In genomic region chr3:2735392-2735894, GRCh38 we compare ENCODE assay signal across 25 cellular contexts.
DNase-seq lines count a peak whose midpoint lies in the region; ATAC-seq, FAIRE-seq and TF ChIP-seq lines count a peak whose summit lies in the region.
"Had no signal": no experiment of that assay in that cellular context is flagged by ENCODE, and none has a peak within 500 bp of the region (broad histone marks: within the 10 kb centered on the region; RNA-seq: fewer than 3 reads in every experiment).

No MANE protein-coding gene starts in this region.

- H3K36me3 ChIP-seq in GM06990 (ENCODE audit: control insufficient read depth, insufficient read depth, low read length), result no peaks in the 10 kb centered on the region
- H3K36me3 ChIP-seq in kidney (ENCODE audit: control insufficient read depth in 1 of 2, insufficient read depth in 2 of 2, low read length in 2 of 2), result no peaks in the 10 kb centered on the region
- H3K36me3 ChIP-seq: BLaER1 treated with 17β-estradiol and CSF1 and Interleukin-3, amounts not matched to agents 10 nM and 100 nM had no signal

- H3K4me1 ChIP-seq in kidney (ENCODE audit: control insufficient read depth in 1 of 2, insufficient read depth in 1 of 2, low read depth in 1 of 2, low read length in 2 of 2), result no peaks in the 10 kb centered on the region
- H3K4me1 ChIP-seq: BLaER1 treated with 17β-estradiol and CSF1 and Interleukin-3, amounts not matched to agents 10 nM and 100 nM had no signal

- no peaks in the 10 kb centered on the region for H3K27me3 ChIP-seq in GM06990 (replicated peaks; ENCODE audit: control insufficient read depth, insufficient read depth, low read length)
- H3K27me3 ChIP-seq: BLaER1 treated with 17β-estradiol and CSF1 and Interleukin-3, amounts not matched to agents 10 nM and 100 nM had no signal

- no peaks in the 10 kb centered on the region for H3K9me3 ChIP-seq in kidney (ENCODE audit: control insufficient read depth in 1 of 2, low read length in 2 of 2)
- H3K9me3 ChIP-seq: BLaER1 treated with 17β-estradiol and CSF1 and Interleukin-3, amounts not matched to agents 10 nM and 100 nM; Caco-2 had no signal

- H3K4me3 ChIP-seq in GM06990 (replicated peaks; ENCODE audit: low read depth, low read length), result no peak overlapping the region
- no peak overlapping the region for H3K4me3 ChIP-seq in kidney (ENCODE audit: low read length in 2 of 2)
- H3K4me3 ChIP-seq: BLaER1 treated with 17β-estradiol and CSF1 and Interleukin-3, amounts not matched to agents 10 nM and 100 nM had no signal

- intact Hi-C loops in kidney (cut with DNase I), result no loop called here

- no peak overlapping the region for H3K9ac ChIP-seq in kidney (ENCODE audit: low read length in 2 of 2)
- H3K9ac ChIP-seq: BLaER1 treated with 17β-estradiol and CSF1 and Interleukin-3, amounts not matched to agents 10 nM and 100 nM; KMS-11 had no signal

- ATAC-seq in HG03565 (IDR thresholded peaks at IDR 0.05; ENCODE audit: unreplicated experiment), result peak; percentile 49
- ATAC-seq: Panc1, SK-N-SH treated with all-trans-retinoic acid at 6 μM for 48 hours had no signal

- FAIRE-seq in kidney (lab: Jason Lieb, UNC), result no peak
- FAIRE-seq: GM18507, GM19239, H54, HTR-8/SVneo had no signal

- DNase-seq in DMS153 (lab: John Stamatoyannopoulos, UW), result peak; percentile 23
- DNase-seq in DMS153 treated with DMSO at 0.1 percent for 48 hours (lab: John Stamatoyannopoulos, UW; ENCODE audit: unreplicated experiment), result no peak
- DNase-seq in GM06990 (ENCODE audit: extremely low read depth, insufficient read length), result peak; percentile 3
- DNase-seq in NCI-H526 (lab: John Stamatoyannopoulos, UW), result peak; percentile 45 to 51
- no peak for DNase-seq in HuH-7 (ENCODE audit: low spot score)
- no peak for DNase-seq in kidney
- no peak for DNase-seq in mucosa of gallbladder (ENCODE audit: low spot score)
- DNase-seq: ACHN; Caco-2; CD4-positive, alpha-beta memory T cell; IMR-90; NCI-H1048; NCI-H1417 treated with DMSO at 0.1 percent for 48 hours; NCI-H226; NCI-H82 had no signal

- TF ChIP-seq CTCF in GM06990 (IDR thresholded peaks at IDR 0.05; ENCODE audit: insufficient read depth, low read length, poor library complexity, severe bottlenecking) (no peak), kidney (IDR thresholded peaks at IDR 0.05; ENCODE audit: borderline replicate concordance, extremely low read depth, insufficient read depth) (no peak)

- H3K27ac ChIP-seq in kidney (ENCODE audit: low read depth in 2 of 2, low read length in 2 of 2), result no peak overlapping the region
- H3K27ac ChIP-seq: 22Rv1; BLaER1 treated with 17β-estradiol and CSF1 and Interleukin-3, amounts not matched to agents 10 nM and 100 nM; KMS-11 had no signal

Comparison
In these comparisons a context has a peak if more than half of its experiments do, and no peak if none do; other contexts are left out.
1. DNase-seq: peak in DMS153 (single experiment), GM06990 (single experiment) and NCI-H526 (2 of 2); none in DMS153 treated with DMSO at 0.1 percent for 48 hours (single experiment), HuH-7 (single experiment), kidney (single experiment) and mucosa of gallbladder (single experiment).